ENCODE assay signal across 8 cellular contexts in the genomic region with DNA sequence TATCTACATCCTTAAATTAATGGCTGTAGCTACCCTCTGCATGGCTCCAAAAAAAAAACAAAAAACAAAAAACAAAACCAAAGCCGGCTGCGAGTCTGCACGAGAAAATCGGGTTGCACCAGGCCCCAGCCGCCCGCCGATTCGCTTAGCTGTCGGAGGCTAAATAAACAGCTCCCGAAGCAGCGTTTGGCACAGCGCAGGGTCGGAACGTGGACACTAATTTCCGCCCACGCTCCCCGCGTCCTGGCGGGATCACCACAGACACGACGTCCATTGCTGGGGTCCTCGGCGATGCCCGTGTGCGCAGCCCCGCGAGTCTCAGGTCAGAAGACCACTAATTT. TPM values are rescaled to one million over a fixed set of nuclear protein-coding genes. Genes with fewer than 3 reads are reported as not detected.
A peak's percentile ranks its signal among the peaks of the same experiment; 100 is the strongest.
DNase-seq lines count a peak whose midpoint lies in the region; ATAC-seq, FAIRE-seq and TF ChIP-seq lines count a peak whose summit lies in the region.

No MANE protein-coding gene starts in this region.

- H3K36me3 ChIP-seq in OCI-LY7 (ENCODE audit: insufficient read depth, low read length) (no peaks in the 10 kb centered on the region), vagina (no peaks in the 10 kb centered on the region)

- in situ Hi-C loops in GM13976 (cut with MboI; ENCODE audit: low sequenced_read_pairs, unreplicated experiment) = no loop called here

- H3K4me1 ChIP-seq in OCI-LY7 (ENCODE audit: insufficient read depth, low read length, poor library complexity, severe bottlenecking) (peaks cover 35% of the 10 kb centered on the region), vagina (peaks cover 47% of the 10 kb centered on the region)

- peak overlapping the region; percentile 92 for H2AFZ ChIP-seq in OCI-LY7 (ENCODE audit: low read length)

- peaks cover 27% of the 10 kb centered on the region for H3K4me1 Mint-ChIP-seq in activated naive CD4-positive, alpha-beta T cell treated with anti-CD3 and anti-CD28 coated beads for 36 hours (ENCODE audit: low read depth)
- H3K4me1 Mint-ChIP-seq in glutamatergic neuron (ENCODE audit: low read depth, unreplicated experiment) = peaks cover 23% of the 10 kb centered on the region

- peaks cover 31% of the 10 kb centered on the region for H3K79me2 ChIP-seq in OCI-LY7 (ENCODE audit: insufficient read depth, low read depth, low read length)

- intact Hi-C loops in OCI-LY7 (cut with micrococcal nuclease; ENCODE audit: unreplicated experiment) = loop anchor here (2.0 to 10.0 kb wide), 3 partner anchors 41 to 605 kb away; partner anchors contain the start of genes FBXL14, RAD52 and WNK1
- intact Hi-C loops in activated naive CD4-positive, alpha-beta T cell treated with anti-CD3 and anti-CD28 coated beads for 36 hours (cut with micrococcal nuclease) = loop anchor here (5.0 kb wide), 1 partner anchor 107 kb away; no protein-coding TSS in a partner anchor
- intact Hi-C loops in posterior vena cava (cut with DNase I) = loop anchor here in 1 of 2 donors (5.0 kb wide), 1 partner anchor 92 kb away; no protein-coding TSS in a partner anchor
- intact Hi-C loops in vagina (cut with DNase I) = no loop called here

- peak; percentile 59 for DNase-seq in GM13976 (ENCODE audit: low spot score)
- peak; percentile 74 for DNase-seq in OCI-LY7 (ENCODE audit: low spot score)
- DNase-seq in activated naive CD4-positive, alpha-beta T cell treated with anti-CD3 and anti-CD28 coated beads for 36 hours = peak; percentile 69
- DNase-seq in glutamatergic neuron = peak; percentile 59
- peak; percentile 92 for DNase-seq in posterior vena cava (ENCODE audit: low spot score)
- no peak for DNase-seq in vagina (ENCODE audit: extremely low spot score in 2 of 2)
- no peak for DNase-seq in urothelium cell line (ENCODE audit: low spot score)

- POLR2A ChIA-PET in OCI-LY7 (lab: Charles Lee) = interaction anchor here (0.6 to 1.7 kb wide), 5 partner anchors 8 to 751 kb away, joined by 3 to 6 read pairs (median 3); no protein-coding TSS in a partner anchor

- TF ChIP-seq CTCF in GM13976 (IDR thresholded peaks at IDR 0.05; ENCODE audit: borderline replicate concordance, control extremely low read depth, extremely low read depth, insufficient read depth, missing control alignments) = no peak
- no peak for TF ChIP-seq CTCF in OCI-LY7 (conservative IDR thresholded peaks at IDR 0.05; ENCODE audit: low read length)
- no peak for TF ChIP-seq CTCF in glutamatergic neuron (IDR thresholded peaks at IDR 0.05; ENCODE audit: partially characterized antibody, unreplicated experiment)
- no peak for TF ChIP-seq CTCF in vagina (IDR thresholded peaks at IDR 0.05)

- no peaks in the 10 kb centered on the region for H3K27me3 Mint-ChIP-seq in activated naive CD4-positive, alpha-beta T cell treated with anti-CD3 and anti-CD28 coated beads for 36 hours (ENCODE audit: low read depth)
- peaks cover 12% of the 10 kb centered on the region for H3K27me3 Mint-ChIP-seq in glutamatergic neuron (ENCODE audit: unreplicated experiment)

- H3K9me2 ChIP-seq in OCI-LY7 (ENCODE audit: insufficient read depth, low read length) = no peaks in the 10 kb centered on the region

- H3K27ac ChIP-seq in OCI-LY7 (ENCODE audit: low read depth, low read length, poor library complexity, severe bottlenecking) (peak overlapping the region; percentile 66), vagina (peak overlapping the region; percentile 97)

- TF ChIP-seq POLR2A in vagina (IDR thresholded peaks at IDR 0.05) = no peak

- peaks cover 7% of the 10 kb centered on the region; the same call in 1 of the 2 replicates for H4K20me1 ChIP-seq in OCI-LY7 (ENCODE audit: insufficient read depth, low read length)

- H3K4me3 Mint-ChIP-seq in activated naive CD4-positive, alpha-beta T cell treated with anti-CD3 and anti-CD28 coated beads for 36 hours = peak overlapping the region; percentile 76
- peak overlapping the region; percentile 98 for H3K4me3 Mint-ChIP-seq in glutamatergic neuron (ENCODE audit: unreplicated experiment)

- peak overlapping the region; percentile 62 for H3K27ac Mint-ChIP-seq in activated naive CD4-positive, alpha-beta T cell treated with anti-CD3 and anti-CD28 coated beads for 36 hours
- peak overlapping the region; percentile 99 for H3K27ac Mint-ChIP-seq in glutamatergic neuron (ENCODE audit: unreplicated experiment)

- peaks cover 3% of the 10 kb centered on the region for H3K36me3 Mint-ChIP-seq in activated naive CD4-positive, alpha-beta T cell treated with anti-CD3 and anti-CD28 coated beads for 36 hours (ENCODE audit: low read depth)
- H3K36me3 Mint-ChIP-seq in glutamatergic neuron (ENCODE audit: unreplicated experiment) = no peaks in the 10 kb centered on the region

- no TSS peak for BruUV-seq in OCI-LY7 (replicated peaks; lab: Mats Ljungman, UMichigan)

- no peaks in the 10 kb centered on the region for H3K27me3 ChIP-seq in vagina

- peak overlapping the region; percentile 98 for H3K4me2 ChIP-seq in OCI-LY7 (ENCODE audit: low read length)

- CTCF ChIA-PET in OCI-LY7 (lab: Charles Lee; ENCODE audit: unreplicated experiment) = interaction anchor here (1.0 kb wide), 1 partner anchor 41 kb away, joined by 4 read pairs; the partner anchor contains the start of gene RAD52
- CTCF ChIA-PET in activated naive CD4-positive, alpha-beta T cell treated with anti-CD3 and anti-CD28 coated beads for 36 hours (lab: Charles Lee) = interaction anchor here (1.1 to 1.6 kb wide), 3 partner anchors 41 to 421 kb away, joined by 3 to 6 read pairs (median 3); partner anchors contain the start of gene RAD52

- ATAC-seq in HG03064 (IDR thresholded peaks at IDR 0.05; ENCODE audit: low read depth, unreplicated experiment) = peak; percentile 19

- no peaks in the 10 kb centered on the region for H3K9me3 Mint-ChIP-seq in activated naive CD4-positive, alpha-beta T cell treated with anti-CD3 and anti-CD28 coated beads for 36 hours
- H3K9me3 Mint-ChIP-seq in glutamatergic neuron (ENCODE audit: unreplicated experiment) = peaks cover 15% of the 10 kb centered on the region

- H3K4me3 ChIP-seq in OCI-LY7 (ENCODE audit: low read depth, low read length, poor library complexity, severe bottlenecking) (peak overlapping the region; percentile 87), vagina (peak overlapping the region; percentile 96 to 98)

- FAIRE-seq in urothelium cell line (lab: Jason Lieb, UNC) = no peak

- H3K9me3 ChIP-seq in OCI-LY7 (ENCODE audit: low read length) (no peaks in the 10 kb centered on the region), vagina (no peaks in the 10 kb centered on the region)

RNA-seq across cellular contexts. Expression of gene ERC1, which starts 0.7 kb away (rescaled TPM):
- 26.9 and 37.0 TPM in 2 replicates for total RNA-seq in OCI-LY7 (2014; rRNA removed; shearing (Covaris generic))
- 77.8 and 86.9 TPM in 2 replicates for total RNA-seq in OCI-LY7 (2022)
- 10 to 100 TPM; 17.4 to 20.7 TPM for total RNA-seq in activated naive CD4-positive, alpha-beta T cell treated with anti-CD3 and anti-CD28 coated beads for 36 hours
- total RNA-seq in glutamatergic neuron (ENCODE audit: unreplicated experiment) = 82.2 TPM
- 10 to 100 TPM; 84.0 to 92.2 TPM for total RNA-seq in posterior vena cava
- total RNA-seq in vagina = 56.5 TPM

RNA-seq across cellular contexts. Expression of gene RAD52, which starts 40.8 kb away (rescaled TPM):
- 30.8 and 31.8 TPM in 2 replicates for total RNA-seq in OCI-LY7 (2014; rRNA removed; shearing (Covaris generic))
- 20.7 and 30.3 TPM in 2 replicates for total RNA-seq in OCI-LY7 (2022)
- total RNA-seq in activated naive CD4-positive, alpha-beta T cell treated with anti-CD3 and anti-CD28 coated beads for 36 hours = 10 to 100 TPM; 15.6 to 17.9 TPM
- total RNA-seq in glutamatergic neuron (ENCODE audit: unreplicated experiment) = 16.5 TPM
- total RNA-seq in posterior vena cava = 10 to 100 TPM in 1 of 2 donors, 1 to 10 TPM in 1; 7.9 to 10.5 TPM
- 40.3 TPM for total RNA-seq in vagina

Comparison
In these comparisons a context has a peak if more than half of its experiments do, and no peak if none do; other contexts are left out.
1. DNase-seq: peak in GM13976 (single experiment), OCI-LY7 (single experiment), activated naive CD4-positive, alpha-beta T cell treated with anti-CD3 and anti-CD28 coated beads for 36 hours (single experiment), glutamatergic neuron (single experiment) and posterior vena cava (single experiment); none in vagina (0 of 2) and urothelium cell line (single experiment).